In genomic region chr2:197171582-197171981, GRCh38 we compare ENCODE assay signal across 15 cellular contexts.
DNase-seq lines count a peak whose midpoint lies in the region; ATAC-seq and TF ChIP-seq lines count a peak whose summit lies in the region.
"Had no signal": no experiment of that assay in that cellular context is flagged by ENCODE, and none has a peak within 500 bp of the region (broad histone marks: within the 10 kb centered on the region; RNA-seq: fewer than 3 reads in every experiment).

No MANE protein-coding gene starts in this region.

- no peak overlapping the region for H3K4me3 ChIP-seq in Karpas-422 (ENCODE audit: low read length)
- no peak overlapping the region for H3K4me3 ChIP-seq in esophagus muscularis mucosa

- H3K4me3 Mint-ChIP-seq in activated naive CD8-positive, alpha-beta T cell, result no peak overlapping the region
- H3K4me3 Mint-ChIP-seq in activated naive CD8-positive, alpha-beta T cell treated with anti-CD3 and anti-CD28 coated beads for 36 hours, result no peak overlapping the region
- H3K4me3 Mint-ChIP-seq: CD14-positive monocyte had no signal

- H3K27me3 Mint-ChIP-seq in activated naive CD8-positive, alpha-beta T cell, result no peaks in the 10 kb centered on the region
- no peaks in the 10 kb centered on the region for H3K27me3 Mint-ChIP-seq in activated naive CD8-positive, alpha-beta T cell treated with anti-CD3 and anti-CD28 coated beads for 36 hours

- DNase-seq in activated naive CD8-positive, alpha-beta T cell treated with anti-CD3 and anti-CD28 coated beads for 36 hours, result no peak
- DNase-seq in Karpas-422 (no peak), esophagus muscularis mucosa (ENCODE audit: extremely low spot score) (no peak), COLO829 (ENCODE audit: low spot score) (no peak), middle frontal gyrus (ENCODE audit: extremely low spot score, low spot score) (no peak)
- DNase-seq: DMS79 treated with DMSO at 0.1 percent for 48 hours, GOT3, NCI-H187, NCI-H345, NCI-H69, OCI-M1, RPMI8226 had no signal

- H3K27ac Mint-ChIP-seq in activated naive CD8-positive, alpha-beta T cell, result peak overlapping the region; percentile 84
- no peak overlapping the region for H3K27ac Mint-ChIP-seq in activated naive CD8-positive, alpha-beta T cell treated with anti-CD3 and anti-CD28 coated beads for 36 hours

- H3K9me2 ChIP-seq in Karpas-422 (replicated peaks; ENCODE audit: insufficient read depth, low read length), result no peaks in the 10 kb centered on the region

- H3K27me3 ChIP-seq in Karpas-422 (ENCODE audit: low read length), result no peaks in the 10 kb centered on the region
- no peaks in the 10 kb centered on the region for H3K27me3 ChIP-seq in esophagus muscularis mucosa

- ATAC-seq in GM19023 (IDR thresholded peaks at IDR 0.05; ENCODE audit: unreplicated experiment), result no peak

- H3K79me2 ChIP-seq in Karpas-422 (ENCODE audit: low read length), result peaks cover 86% of the 10 kb centered on the region

- no peak for TF ChIP-seq EP300 in esophagus muscularis mucosa (IDR thresholded peaks at IDR 0.05)

- H4K20me1 ChIP-seq in Karpas-422 (ENCODE audit: insufficient read depth, low read depth, low read length), result no peaks in the 10 kb centered on the region

- H3K4me1 ChIP-seq in Karpas-422 (ENCODE audit: low read length) (peaks cover 80% of the 10 kb centered on the region), esophagus muscularis mucosa (peaks cover 0 to 99% (median 88%) of the 10 kb centered on the region in 4 donors)

- H3K9me3 Mint-ChIP-seq in activated naive CD8-positive, alpha-beta T cell (ENCODE audit: low read depth), result no peaks in the 10 kb centered on the region
- H3K9me3 Mint-ChIP-seq in activated naive CD8-positive, alpha-beta T cell treated with anti-CD3 and anti-CD28 coated beads for 36 hours, result no peaks in the 10 kb centered on the region
- H3K9me3 Mint-ChIP-seq: CD14-positive monocyte had no signal

- H3K9ac ChIP-seq in Karpas-422 (ENCODE audit: low read length), result no peak overlapping the region

- H2AFZ ChIP-seq in Karpas-422 (ENCODE audit: low read length), result no peak overlapping the region

- H3K9me3 ChIP-seq in Karpas-422 (ENCODE audit: low read length) (no peaks in the 10 kb centered on the region), esophagus muscularis mucosa (no peaks in the 10 kb centered on the region)

- peaks cover 81% of the 10 kb centered on the region for H3K4me1 Mint-ChIP-seq in activated naive CD8-positive, alpha-beta T cell (ENCODE audit: low read depth)
- peaks cover 67% of the 10 kb centered on the region for H3K4me1 Mint-ChIP-seq in activated naive CD8-positive, alpha-beta T cell treated with anti-CD3 and anti-CD28 coated beads for 36 hours

- intact Hi-C loops in esophagus muscularis mucosa (cut with DNase I), result loop anchor here (10.0 kb wide), 1 partner anchor 157 kb away; no protein-coding TSS in a partner anchor

- H3K36me3 Mint-ChIP-seq in activated naive CD8-positive, alpha-beta T cell, result peaks cover 12% of the 10 kb centered on the region
- H3K36me3 Mint-ChIP-seq in activated naive CD8-positive, alpha-beta T cell treated with anti-CD3 and anti-CD28 coated beads for 36 hours, result peaks cover 38% of the 10 kb centered on the region

- no peak for TF ChIP-seq CTCF in esophagus muscularis mucosa (IDR thresholded peaks at IDR 0.05)

- no peak for TF ChIP-seq POLR2A in esophagus muscularis mucosa (IDR thresholded peaks at IDR 0.05; ENCODE audit: low read depth)

- H3K36me3 ChIP-seq in Karpas-422 (ENCODE audit: insufficient read depth, low read length) (no peaks in the 10 kb centered on the region), esophagus muscularis mucosa (no peaks in the 10 kb centered on the region)

- WGBS in esophagus muscularis mucosa, result 91% methylated on average over 4 of the region's 4 CpGs

- peak overlapping the region; percentile 38 for H3K4me2 ChIP-seq in Karpas-422 (ENCODE audit: low read depth, low read length, poor library complexity, severe bottlenecking)

- H3K27ac ChIP-seq in Karpas-422 (ENCODE audit: low read length), result peak overlapping the region; percentile 72
- H3K27ac ChIP-seq in esophagus muscularis mucosa (replicated peaks in 1 of 4), result peak overlapping the region in 3 of 4 donors; percentile 77 to 85 (median 81)
